In the genomic region with DNA sequence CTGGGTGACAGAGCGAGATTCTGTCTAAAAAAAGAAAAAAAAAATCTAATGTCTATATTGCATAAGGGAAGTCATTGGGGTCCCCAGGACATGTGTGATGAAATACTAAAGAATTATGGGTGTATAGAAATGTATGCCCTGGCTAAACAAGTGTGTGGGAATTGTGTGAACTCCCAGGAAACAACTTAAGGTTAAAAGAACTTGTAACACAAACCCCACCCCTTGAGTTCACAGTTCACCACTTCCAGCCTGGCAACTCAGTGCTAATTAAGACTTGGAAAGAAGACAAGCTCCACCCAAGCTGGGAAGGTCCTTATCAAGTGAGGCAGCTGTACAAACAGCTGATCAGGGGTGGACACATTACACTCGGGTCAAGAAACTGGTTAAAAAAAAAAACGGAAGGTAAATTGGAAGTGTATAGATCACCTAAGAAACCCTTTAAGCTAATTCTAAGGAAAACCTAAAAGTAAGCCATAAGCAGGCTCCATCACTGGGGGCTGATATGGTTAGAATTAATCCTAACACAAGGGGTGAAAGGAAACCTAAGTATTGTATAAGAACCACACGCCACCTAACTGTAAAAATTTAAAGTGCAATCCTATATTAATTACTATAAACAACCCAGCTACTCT, we compare ENCODE assay signal across 1 cellular context.
TF ChIP-seq lines count a peak whose summit lies in the region.

No MANE protein-coding gene starts in this region.

TF ChIP-seq in K562, 482 proteins besides CTCF, POLR2A, EP300 and RAD21 (continued from another document and continues in another):
- TF ChIP-seq, protein P1, sequence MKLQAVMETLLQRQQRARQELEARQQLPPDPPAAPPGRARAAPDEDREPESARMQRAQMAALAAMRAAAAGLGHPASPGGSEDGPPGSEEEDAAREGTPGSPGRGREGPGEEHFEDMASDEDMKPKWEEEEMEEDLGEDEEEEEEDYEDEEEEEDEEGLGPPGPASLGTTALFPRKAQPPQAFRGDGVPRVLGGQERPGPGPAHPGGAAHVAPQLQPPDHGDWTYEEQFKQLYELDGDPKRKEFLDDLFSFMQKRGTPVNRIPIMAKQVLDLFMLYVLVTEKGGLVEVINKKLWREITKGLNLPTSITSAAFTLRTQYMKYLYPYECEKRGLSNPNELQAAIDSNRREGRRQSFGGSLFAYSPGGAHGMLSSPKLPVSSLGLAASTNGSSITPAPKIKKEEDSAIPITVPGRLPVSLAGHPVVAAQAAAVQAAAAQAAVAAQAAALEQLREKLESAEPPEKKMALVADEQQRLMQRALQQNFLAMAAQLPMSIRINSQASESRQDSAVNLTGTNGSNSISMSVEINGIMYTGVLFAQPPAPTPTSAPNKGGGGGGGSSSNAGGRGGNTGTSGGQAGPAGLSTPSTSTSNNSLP (IDR thresholded peaks at IDR 0.05; ENCODE audit: borderline replicate concordance, low read depth, low read length), result peak; percentile 67; the same call in 1 of the 2 replicates
- TF ChIP-seq XRCC5 (IDR thresholded peaks at IDR 0.05; ENCODE audit: low read depth, low read length) (no peak), U2AF1 (optimal IDR thresholded peaks at IDR 0.05; ENCODE audit: low read depth, low read length) (no peak), DNMT1 (IDR thresholded peaks at IDR 0.05) (no peak), TBP (optimal IDR thresholded peaks at IDR 0.05; ENCODE audit: low read depth, low read length) (no peak), ARHGAP35 (IDR thresholded peaks at IDR 0.05; ENCODE audit: partially characterized antibody) (no peak), ZSCAN29 (IDR thresholded peaks at IDR 0.05) (peak; percentile 83), HCFC1 (IDR thresholded peaks at IDR 0.05; ENCODE audit: low read depth, low read length) (no peak), POLR3G (IDR thresholded peaks at IDR 0.05; ENCODE audit: extremely low read depth, insufficient read length, insufficient replicate concordance) (no peak), ZNF311 (CRISPR knock-in tag; IDR thresholded peaks at IDR 0.05) (no peak), NBN (IDR thresholded peaks at IDR 0.05; ENCODE audit: low read depth) (no peak; the same call in none of the 2 replicates), ETV5 (CRISPR knock-in tag; IDR thresholded peaks at IDR 0.05; ENCODE audit: low read depth) (no peak; the same call in 1 of the 2 replicates), KLF16 (IDR thresholded peaks at IDR 0.05) (peak; percentile 77; the same call in 1 of the 2 replicates), ZNF121 (CRISPR knock-in tag; conservative IDR thresholded peaks at IDR 0.05) (no peak), GABPA (tag; conservative IDR thresholded peaks at IDR 0.05; ENCODE audit: low read depth) (no peak; the same call in 1 of the 2 replicates), ZNF445 (CRISPR knock-in tag; IDR thresholded peaks at IDR 0.05; ENCODE audit: low read depth) (no peak), ZNF146 (CRISPR knock-in tag; IDR thresholded peaks at IDR 0.05; ENCODE audit: unreplicated experiment) (no peak), RBM34 (IDR thresholded peaks at IDR 0.05; ENCODE audit: borderline replicate concordance, insufficient read depth, low read length) (no peak), SPI1 (IDR thresholded peaks at IDR 0.05; ENCODE audit: borderline replicate concordance, low read depth, low read length) (no peak), RNF2 (IDR thresholded peaks at IDR 0.05) (peak; percentile 45; the same call in 1 of the 2 replicates), ZNF76 (CRISPR knock-in tag; IDR thresholded peaks at IDR 0.05; ENCODE audit: borderline replicate concordance) (no peak), ZNF324 (CRISPR knock-in tag; IDR thresholded peaks at IDR 0.05) (no peak), ZNF184 (CRISPR knock-in tag; IDR thresholded peaks at IDR 0.05) (no peak), ZNF24 (IDR thresholded peaks at IDR 0.05) (no peak), ZNF263 (CRISPR knock-in tag; IDR thresholded peaks at IDR 0.05; ENCODE audit: borderline replicate concordance) (no peak), RBM17 (IDR thresholded peaks at IDR 0.05; ENCODE audit: borderline replicate concordance, low read depth, low read length) (no peak), DACH1 (IDR thresholded peaks at IDR 0.05; ENCODE audit: partially characterized antibody) (peak; percentile 100), BRCA1 (IDR thresholded peaks at IDR 0.05) (no peak), BRCA1 (CRISPR knock-in tag; IDR thresholded peaks at IDR 0.05) (no peak), RBM15 (IDR thresholded peaks at IDR 0.05; ENCODE audit: insufficient read depth, low read length) (no peak), ZEB2 (IDR thresholded peaks at IDR 0.05) (peak; percentile 67; the same call in 1 of the 2 replicates), MCM5 (IDR thresholded peaks at IDR 0.05; ENCODE audit: low read depth) (no peak), NR1H2 (CRISPR knock-in tag; IDR thresholded peaks at IDR 0.05) (no peak), NEUROD1 (IDR thresholded peaks at IDR 0.05; ENCODE audit: borderline replicate concordance, low read depth, low read length, partially characterized antibody) (peak; percentile 50), PHF8 (IDR thresholded peaks at IDR 0.05; ENCODE audit: borderline replicate concordance, low read length) (0 out of 2 replicates have a peak, but pooled peaks have one; percentile 8), DDX20 (tag; IDR thresholded peaks at IDR 0.05; ENCODE audit: low read depth) (no peak), MCM7 (IDR thresholded peaks at IDR 0.05) (0 out of 4 replicates have a peak, but pooled peaks of 1 of the 2 experiments have one; percentile 29)
- TF ChIP-seq, protein P2, sequence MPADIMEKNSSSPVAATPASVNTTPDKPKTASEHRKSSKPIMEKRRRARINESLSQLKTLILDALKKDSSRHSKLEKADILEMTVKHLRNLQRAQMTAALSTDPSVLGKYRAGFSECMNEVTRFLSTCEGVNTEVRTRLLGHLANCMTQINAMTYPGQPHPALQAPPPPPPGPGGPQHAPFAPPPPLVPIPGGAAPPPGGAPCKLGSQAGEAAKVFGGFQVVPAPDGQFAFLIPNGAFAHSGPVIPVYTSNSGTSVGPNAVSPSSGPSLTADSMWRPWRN (IDR thresholded peaks at IDR 0.05; ENCODE audit: low read depth), result 0 out of 2 replicates have a peak, but pooled peaks have one; percentile 11
- TF ChIP-seq, protein P3, sequence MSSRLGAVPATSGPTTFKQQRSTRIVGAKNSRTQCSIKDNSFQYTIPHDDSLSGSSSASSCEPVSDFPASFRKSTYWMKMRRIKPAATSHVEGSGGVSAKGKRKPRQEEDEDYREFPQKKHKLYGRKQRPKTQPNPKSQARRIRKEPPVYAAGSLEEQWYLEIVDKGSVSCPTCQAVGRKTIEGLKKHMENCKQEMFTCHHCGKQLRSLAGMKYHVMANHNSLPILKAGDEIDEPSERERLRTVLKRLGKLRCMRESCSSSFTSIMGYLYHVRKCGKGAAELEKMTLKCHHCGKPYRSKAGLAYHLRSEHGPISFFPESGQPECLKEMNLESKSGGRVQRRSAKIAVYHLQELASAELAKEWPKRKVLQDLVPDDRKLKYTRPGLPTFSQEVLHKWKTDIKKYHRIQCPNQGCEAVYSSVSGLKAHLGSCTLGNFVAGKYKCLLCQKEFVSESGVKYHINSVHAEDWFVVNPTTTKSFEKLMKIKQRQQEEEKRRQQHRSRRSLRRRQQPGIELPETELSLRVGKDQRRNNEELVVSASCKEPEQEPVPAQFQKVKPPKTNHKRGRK (tag; IDR thresholded peaks at IDR 0.05), result no peak
- TF ChIP-seq, protein P4, sequence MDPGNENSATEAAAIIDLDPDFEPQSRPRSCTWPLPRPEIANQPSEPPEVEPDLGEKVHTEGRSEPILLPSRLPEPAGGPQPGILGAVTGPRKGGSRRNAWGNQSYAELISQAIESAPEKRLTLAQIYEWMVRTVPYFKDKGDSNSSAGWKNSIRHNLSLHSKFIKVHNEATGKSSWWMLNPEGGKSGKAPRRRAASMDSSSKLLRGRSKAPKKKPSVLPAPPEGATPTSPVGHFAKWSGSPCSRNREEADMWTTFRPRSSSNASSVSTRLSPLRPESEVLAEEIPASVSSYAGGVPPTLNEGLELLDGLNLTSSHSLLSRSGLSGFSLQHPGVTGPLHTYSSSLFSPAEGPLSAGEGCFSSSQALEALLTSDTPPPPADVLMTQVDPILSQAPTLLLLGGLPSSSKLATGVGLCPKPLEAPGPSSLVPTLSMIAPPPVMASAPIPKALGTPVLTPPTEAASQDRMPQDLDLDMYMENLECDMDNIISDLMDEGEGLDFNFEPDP (CRISPR knock-in tag; IDR thresholded peaks at IDR 0.05), result no peak
- TF ChIP-seq, protein P5, sequence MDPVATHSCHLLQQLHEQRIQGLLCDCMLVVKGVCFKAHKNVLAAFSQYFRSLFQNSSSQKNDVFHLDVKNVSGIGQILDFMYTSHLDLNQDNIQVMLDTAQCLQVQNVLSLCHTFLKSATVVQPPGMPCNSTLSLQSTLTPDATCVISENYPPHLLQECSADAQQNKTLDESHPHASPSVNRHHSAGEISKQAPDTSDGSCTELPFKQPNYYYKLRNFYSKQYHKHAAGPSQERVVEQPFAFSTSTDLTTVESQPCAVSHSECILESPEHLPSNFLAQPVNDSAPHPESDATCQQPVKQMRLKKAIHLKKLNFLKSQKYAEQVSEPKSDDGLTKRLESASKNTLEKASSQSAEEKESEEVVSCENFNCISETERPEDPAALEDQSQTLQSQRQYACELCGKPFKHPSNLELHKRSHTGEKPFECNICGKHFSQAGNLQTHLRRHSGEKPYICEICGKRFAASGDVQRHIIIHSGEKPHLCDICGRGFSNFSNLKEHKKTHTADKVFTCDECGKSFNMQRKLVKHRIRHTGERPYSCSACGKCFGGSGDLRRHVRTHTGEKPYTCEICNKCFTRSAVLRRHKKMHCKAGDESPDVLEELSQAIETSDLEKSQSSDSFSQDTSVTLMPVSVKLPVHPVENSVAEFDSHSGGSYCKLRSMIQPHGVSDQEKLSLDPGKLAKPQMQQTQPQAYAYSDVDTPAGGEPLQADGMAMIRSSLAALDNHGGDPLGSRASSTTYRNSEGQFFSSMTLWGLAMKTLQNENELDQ (CRISPR knock-in tag; IDR thresholded peaks at IDR 0.05; ENCODE audit: borderline replicate concordance), result no peak
- TF ChIP-seq, protein P6, sequence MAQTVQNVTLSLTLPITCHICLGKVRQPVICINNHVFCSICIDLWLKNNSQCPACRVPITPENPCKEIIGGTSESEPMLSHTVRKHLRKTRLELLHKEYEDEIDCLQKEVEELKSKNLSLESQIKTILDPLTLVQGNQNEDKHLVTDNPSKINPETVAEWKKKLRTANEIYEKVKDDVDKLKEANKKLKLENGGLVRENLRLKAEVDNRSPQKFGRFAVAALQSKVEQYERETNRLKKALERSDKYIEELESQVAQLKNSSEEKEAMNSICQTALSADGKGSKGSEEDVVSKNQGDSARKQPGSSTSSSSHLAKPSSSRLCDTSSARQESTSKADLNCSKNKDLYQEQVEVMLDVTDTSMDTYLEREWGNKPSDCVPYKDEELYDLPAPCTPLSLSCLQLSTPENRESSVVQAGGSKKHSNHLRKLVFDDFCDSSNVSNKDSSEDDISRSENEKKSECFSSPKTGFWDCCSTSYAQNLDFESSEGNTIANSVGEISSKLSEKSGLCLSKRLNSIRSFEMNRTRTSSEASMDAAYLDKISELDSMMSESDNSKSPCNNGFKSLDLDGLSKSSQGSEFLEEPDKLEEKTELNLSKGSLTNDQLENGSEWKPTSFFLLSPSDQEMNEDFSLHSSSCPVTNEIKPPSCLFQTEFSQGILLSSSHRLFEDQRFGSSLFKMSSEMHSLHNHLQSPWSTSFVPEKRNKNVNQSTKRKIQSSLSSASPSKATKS (CRISPR knock-in tag; IDR thresholded peaks at IDR 0.05), result no peak
- TF ChIP-seq, protein P7, sequence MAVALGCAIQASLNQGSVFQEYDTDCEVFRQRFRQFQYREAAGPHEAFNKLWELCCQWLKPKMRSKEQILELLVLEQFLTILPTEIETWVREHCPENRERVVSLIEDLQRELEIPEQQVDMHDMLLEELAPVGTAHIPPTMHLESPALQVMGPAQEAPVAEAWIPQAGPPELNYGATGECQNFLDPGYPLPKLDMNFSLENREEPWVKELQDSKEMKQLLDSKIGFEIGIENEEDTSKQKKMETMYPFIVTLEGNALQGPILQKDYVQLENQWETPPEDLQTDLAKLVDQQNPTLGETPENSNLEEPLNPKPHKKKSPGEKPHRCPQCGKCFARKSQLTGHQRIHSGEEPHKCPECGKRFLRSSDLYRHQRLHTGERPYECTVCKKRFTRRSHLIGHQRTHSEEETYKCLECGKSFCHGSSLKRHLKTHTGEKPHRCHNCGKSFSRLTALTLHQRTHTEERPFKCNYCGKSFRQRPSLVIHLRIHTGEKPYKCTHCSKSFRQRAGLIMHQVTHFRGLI (CRISPR knock-in tag; IDR thresholded peaks at IDR 0.05), result no peak
- TF ChIP-seq, protein P8, sequence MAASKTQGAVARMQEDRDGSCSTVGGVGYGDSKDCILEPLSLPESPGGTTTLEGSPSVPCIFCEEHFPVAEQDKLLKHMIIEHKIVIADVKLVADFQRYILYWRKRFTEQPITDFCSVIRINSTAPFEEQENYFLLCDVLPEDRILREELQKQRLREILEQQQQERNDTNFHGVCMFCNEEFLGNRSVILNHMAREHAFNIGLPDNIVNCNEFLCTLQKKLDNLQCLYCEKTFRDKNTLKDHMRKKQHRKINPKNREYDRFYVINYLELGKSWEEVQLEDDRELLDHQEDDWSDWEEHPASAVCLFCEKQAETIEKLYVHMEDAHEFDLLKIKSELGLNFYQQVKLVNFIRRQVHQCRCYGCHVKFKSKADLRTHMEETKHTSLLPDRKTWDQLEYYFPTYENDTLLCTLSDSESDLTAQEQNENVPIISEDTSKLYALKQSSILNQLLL (CRISPR knock-in tag; IDR thresholded peaks at IDR 0.05; ENCODE audit: borderline replicate concordance), result no peak
- TF ChIP-seq, protein P9, sequence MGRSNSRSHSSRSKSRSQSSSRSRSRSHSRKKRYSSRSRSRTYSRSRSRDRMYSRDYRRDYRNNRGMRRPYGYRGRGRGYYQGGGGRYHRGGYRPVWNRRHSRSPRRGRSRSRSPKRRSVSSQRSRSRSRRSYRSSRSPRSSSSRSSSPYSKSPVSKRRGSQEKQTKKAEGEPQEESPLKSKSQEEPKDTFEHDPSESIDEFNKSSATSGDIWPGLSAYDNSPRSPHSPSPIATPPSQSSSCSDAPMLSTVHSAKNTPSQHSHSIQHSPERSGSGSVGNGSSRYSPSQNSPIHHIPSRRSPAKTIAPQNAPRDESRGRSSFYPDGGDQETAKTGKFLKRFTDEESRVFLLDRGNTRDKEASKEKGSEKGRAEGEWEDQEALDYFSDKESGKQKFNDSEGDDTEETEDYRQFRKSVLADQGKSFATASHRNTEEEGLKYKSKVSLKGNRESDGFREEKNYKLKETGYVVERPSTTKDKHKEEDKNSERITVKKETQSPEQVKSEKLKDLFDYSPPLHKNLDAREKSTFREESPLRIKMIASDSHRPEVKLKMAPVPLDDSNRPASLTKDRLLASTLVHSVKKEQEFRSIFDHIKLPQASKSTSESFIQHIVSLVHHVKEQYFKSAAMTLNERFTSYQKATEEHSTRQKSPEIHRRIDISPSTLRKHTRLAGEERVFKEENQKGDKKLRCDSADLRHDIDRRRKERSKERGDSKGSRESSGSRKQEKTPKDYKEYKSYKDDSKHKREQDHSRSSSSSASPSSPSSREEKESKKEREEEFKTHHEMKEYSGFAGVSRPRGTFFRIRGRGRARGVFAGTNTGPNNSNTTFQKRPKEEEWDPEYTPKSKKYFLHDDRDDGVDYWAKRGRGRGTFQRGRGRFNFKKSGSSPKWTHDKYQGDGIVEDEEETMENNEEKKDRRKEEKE (IDR thresholded peaks at IDR 0.05; ENCODE audit: borderline replicate concordance in 1 of 2, control insufficient read depth in 1 of 2, low read depth in 2 of 2, low read length in 1 of 2), result no peak
- TF ChIP-seq, protein P10, sequence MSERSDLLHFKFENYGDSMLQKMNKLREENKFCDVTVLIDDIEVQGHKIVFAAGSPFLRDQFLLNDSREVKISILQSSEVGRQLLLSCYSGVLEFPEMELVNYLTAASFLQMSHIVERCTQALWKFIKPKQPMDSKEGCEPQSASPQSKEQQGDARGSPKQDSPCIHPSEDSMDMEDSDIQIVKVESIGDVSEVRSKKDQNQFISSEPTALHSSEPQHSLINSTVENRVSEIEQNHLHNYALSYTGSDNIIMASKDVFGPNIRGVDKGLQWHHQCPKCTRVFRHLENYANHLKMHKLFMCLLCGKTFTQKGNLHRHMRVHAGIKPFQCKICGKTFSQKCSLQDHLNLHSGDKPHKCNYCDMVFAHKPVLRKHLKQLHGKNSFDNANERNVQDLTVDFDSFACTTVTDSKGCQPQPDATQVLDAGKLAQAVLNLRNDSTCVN (CRISPR knock-in tag; IDR thresholded peaks at IDR 0.05), result no peak
